Comparison of ENCODE assay signal across 31 cellular contexts in the genomic region with DNA sequence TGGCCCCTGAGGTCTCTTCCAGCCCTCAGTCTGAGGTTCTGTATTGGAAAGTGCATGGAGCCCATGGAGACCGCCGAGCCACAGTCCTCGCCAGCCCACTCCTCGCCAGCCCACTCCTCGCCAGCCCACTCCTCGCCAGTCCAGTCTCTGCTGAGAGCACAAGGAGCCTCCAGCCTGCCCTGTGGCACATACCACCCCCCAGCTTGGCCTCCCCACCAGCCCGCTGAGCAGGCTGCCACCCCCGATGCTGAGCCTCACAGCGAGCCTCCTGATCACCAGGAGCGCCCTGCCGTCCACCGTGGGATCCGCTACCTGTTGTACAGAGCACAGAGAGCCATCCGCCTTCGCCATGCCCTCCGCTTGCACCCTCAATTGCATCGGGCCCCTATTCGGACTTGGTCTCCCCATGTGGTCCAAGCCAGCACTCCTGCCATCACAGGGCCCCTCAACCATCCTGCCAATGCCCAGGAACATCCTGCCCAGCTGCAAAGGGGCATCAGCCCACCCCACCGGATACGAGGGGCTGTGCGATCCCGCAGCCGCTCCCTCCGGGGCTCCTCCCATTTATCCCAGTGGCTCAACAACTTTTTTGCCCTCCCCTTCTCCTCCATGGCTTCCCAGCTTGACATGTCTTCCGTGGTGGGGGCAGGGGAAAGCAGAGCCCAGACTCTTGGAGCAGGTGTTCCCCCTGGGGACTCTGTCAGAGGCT. TPM values are rescaled to one million over a fixed set of nuclear protein-coding genes. Genes with fewer than 3 reads are reported as not detected.
"Had no signal": no experiment of that assay in that cellular context is flagged by ENCODE, and none has a peak within 500 bp of the region (broad histone marks: within the 10 kb centered on the region; RNA-seq: fewer than 3 reads in every experiment).

No MANE protein-coding gene starts in this region.

- DNase-seq: activated CD4-positive, alpha-beta T cell treated with anti-CD3 and anti-CD28 coated beads, Interleukin-2, amount 10 ng/mL, durations not matched to agents 24 days and 14 days; activated CD4-positive, alpha-beta T cell treated with anti-CD3 and anti-CD28 coated beads, Interleukin-2, amount 50 U/mL, for 4 hours; activated CD8-positive, alpha-beta T cell treated with anti-CD3 and anti-CD28 coated beads for 36 hours; activated effector memory CD4-positive, alpha-beta T cell treated with anti-CD3 and anti-CD28 coated beads, Interleukin-2, amount 50 U/mL, for 16 hours; activated naive CD4-positive, alpha-beta T cell; activated T-cell treated with anti-CD3 and anti-CD28 coated beads, Interleukin-2, amount 50 U/mL, for 1 hour; activated T-cell treated with anti-CD3 and anti-CD28 coated beads, Interleukin-2, amount 50 U/mL, for 72 hours; adrenal gland; body of pancreas; NCI-H1105; NCI-H1417 treated with DMSO at 0.1 percent for 48 hours; NCI-H187 treated with DMSO at 0.1 percent for 48 hours; NCI-H2081; NCI-H226; NCI-H446 treated with DMSO at 0.1 percent for 48 hours; NCI-H69; NK-92 treated with Interleukin-12 subunit alpha and Interleukin-12 subunit beta, amount 100 ng/mL, for 24 hours; PC-3; Peyer's patch; RPMI8226; SHP77 treated with DMSO at 0.1 percent for 48 hours; SK-N-SH had no signal

- H3K4me1 ChIP-seq: body of pancreas, breast epithelium, Peyer's patch had no signal

- H3K27ac ChIP-seq: adrenal gland, body of pancreas, Peyer's patch, SJSA1 had no signal

- ATAC-seq: activated CD8-positive, alpha-beta T cell treated with anti-CD3 and anti-CD28 coated beads for 36 hours; activated T-cell treated with anti-CD3 and anti-CD28 coated beads, Interleukin-2, amount 50 U/mL, for 72 hours; activated T-helper 17 cell treated with anti-CD3 and anti-CD28 coated beads, Interleukin-2, amount 50 U/mL, for 72 hours; body of pancreas; PC-3 had no signal

- H3K4me3 Mint-ChIP-seq: activated CD4-positive, alpha-beta T cell treated with anti-CD3 and anti-CD28 coated beads, Interleukin-2, amount 10 ng/mL, durations not matched to agents 24 days and 14 days; activated CD8-positive, alpha-beta T cell treated with anti-CD3 and anti-CD28 coated beads for 36 hours; activated naive CD4-positive, alpha-beta T cell treated with anti-CD3 and anti-CD28 coated beads, Interleukin-2, amount 50 U/mL, for 24 hours; activated T-cell treated with anti-CD3 and anti-CD28 coated beads, Interleukin-2, amount 50 U/mL, for 72 hours; activated T-helper 17 cell treated with anti-CD3 and anti-CD28 coated beads, Interleukin-2, amount 50 U/mL, for 72 hours; T-helper 1 cell treated with Interleukin-12 subunit alpha and Interleukin-12 subunit beta and Interleukin-4 antibody, amounts not matched to agents 30 μg/mL and 1 μg/mL, for 36 hours; T-helper 2 cell treated with Interferon-gamma antibody and Interleukin-4, amounts not matched to agents 5 μg/mL and 100 μg/mL, for 36 hours had no signal

- H3K27ac Mint-ChIP-seq: activated CD4-positive, alpha-beta T cell treated with anti-CD3 and anti-CD28 coated beads, Interleukin-2, amount 10 ng/mL, durations not matched to agents 24 days and 14 days; activated CD8-positive, alpha-beta T cell treated with anti-CD3 and anti-CD28 coated beads for 36 hours; activated naive CD4-positive, alpha-beta T cell treated with anti-CD3 and anti-CD28 coated beads, Interleukin-2, amount 50 U/mL, for 24 hours; activated T-cell treated with anti-CD3 and anti-CD28 coated beads, Interleukin-2, amount 50 U/mL, for 72 hours; activated T-helper 17 cell treated with anti-CD3 and anti-CD28 coated beads, Interleukin-2, amount 50 U/mL, for 72 hours; T-helper 2 cell treated with Interferon-gamma antibody and Interleukin-4, amounts not matched to agents 5 μg/mL and 100 μg/mL, for 36 hours had no signal

- H3K4me1 Mint-ChIP-seq: activated naive CD4-positive, alpha-beta T cell treated with anti-CD3 and anti-CD28 coated beads, Interleukin-2, amount 50 U/mL, for 24 hours; activated T-helper 17 cell treated with anti-CD3 and anti-CD28 coated beads, Interleukin-2, amount 50 U/mL, for 72 hours had no signal

- H3K9me3 ChIP-seq: adrenal gland, body of pancreas, breast epithelium, Peyer's patch, SJSA1, SK-N-SH had no signal

- H3K4me3 ChIP-seq: adrenal gland, body of pancreas, breast epithelium, Peyer's patch, SJSA1 had no signal

- H3K27me3 ChIP-seq: adrenal gland, body of pancreas, breast epithelium, Peyer's patch, SJSA1 had no signal

- H3K9me3 Mint-ChIP-seq: activated CD4-positive, alpha-beta T cell treated with anti-CD3 and anti-CD28 coated beads, Interleukin-2, amount 10 ng/mL, durations not matched to agents 24 days and 14 days; activated CD8-positive, alpha-beta T cell treated with anti-CD3 and anti-CD28 coated beads for 36 hours; activated naive CD4-positive, alpha-beta T cell treated with anti-CD3 and anti-CD28 coated beads, Interleukin-2, amount 50 U/mL, for 24 hours; activated T-cell treated with anti-CD3 and anti-CD28 coated beads, Interleukin-2, amount 50 U/mL, for 72 hours; activated T-helper 17 cell treated with anti-CD3 and anti-CD28 coated beads, Interleukin-2, amount 50 U/mL, for 72 hours; T-helper 1 cell treated with Interleukin-12 subunit alpha and Interleukin-12 subunit beta and Interleukin-4 antibody, amounts not matched to agents 30 μg/mL and 1 μg/mL, for 36 hours; T-helper 2 cell treated with Interferon-gamma antibody and Interleukin-4, amounts not matched to agents 5 μg/mL and 100 μg/mL, for 36 hours had no signal

- H3K27me3 Mint-ChIP-seq: activated CD4-positive, alpha-beta T cell treated with anti-CD3 and anti-CD28 coated beads, Interleukin-2, amount 10 ng/mL, durations not matched to agents 24 days and 14 days; activated CD8-positive, alpha-beta T cell treated with anti-CD3 and anti-CD28 coated beads for 36 hours; activated naive CD4-positive, alpha-beta T cell treated with anti-CD3 and anti-CD28 coated beads, Interleukin-2, amount 50 U/mL, for 24 hours; activated T-helper 17 cell treated with anti-CD3 and anti-CD28 coated beads, Interleukin-2, amount 50 U/mL, for 72 hours had no signal

RNA-seq across cellular contexts. Expression of gene GOLGA6A, which starts 47.1 kb away (rescaled TPM):
- total RNA-seq: activated CD4-positive, alpha-beta T cell treated with anti-CD3 and anti-CD28 coated beads, Interleukin-2, amount 10 ng/mL, durations not matched to agents 24 days and 14 days; activated CD8-positive, alpha-beta memory T cell treated with anti-CD3 and anti-CD28 coated beads for 36 hours; activated CD8-positive, alpha-beta T cell treated with anti-CD3 and anti-CD28 coated beads for 36 hours; adrenal gland; body of pancreas; cardiac septum; MCF 10A; PC-3; SJSA1 had no signal
